Comparison of ENCODE assay signal across 13 cellular contexts in genomic region chr19:38841787-38842438, GRCh38. TPM values are rescaled to one million over a fixed set of nuclear protein-coding genes. Genes with fewer than 3 reads are reported as not detected.
DNase-seq lines count a peak whose midpoint lies in the region; ATAC-seq, FAIRE-seq and TF ChIP-seq lines count a peak whose summit lies in the region.
"Had no signal": no experiment of that assay in that cellular context is flagged by ENCODE, and none has a peak within 500 bp of the region (broad histone marks: within the 10 kb centered on the region; RNA-seq: fewer than 3 reads in every experiment).

No MANE protein-coding gene starts in this region.

- TF ChIP-seq POLR2A in adrenal gland (IDR thresholded peaks at IDR 0.05) (no peak), H54 (IDR thresholded peaks at IDR 0.05; ENCODE audit: low read depth, low read length) (no peak)

- no peaks in the 10 kb centered on the region for H3K27me3 ChIP-seq in H7 (ENCODE audit: control insufficient read depth, insufficient read depth, low read length)
- no peaks in the 10 kb centered on the region for H3K27me3 ChIP-seq in adrenal gland
- no peaks in the 10 kb centered on the region for H3K27me3 ChIP-seq in skeletal muscle tissue (ENCODE audit: control insufficient read depth in 3 of 3, insufficient read depth in 3 of 3, low read length in 3 of 3)
- H3K27me3 ChIP-seq: foreskin keratinocyte had no signal

- H3K4me3 ChIP-seq in H7 (ENCODE audit: insufficient read depth, low read depth, low read length) (no peak overlapping the region), adrenal gland (no peak overlapping the region), skeletal muscle tissue (ENCODE audit: low read length in 3 of 3) (peak overlapping the region in 1 of 3 donors; percentile 35)

- peaks cover 97% of the 10 kb centered on the region for H3K36me3 Mint-ChIP-seq in activated CD4-positive, alpha-beta T cell treated with anti-CD3 and anti-CD28 coated beads for 36 hours (ENCODE audit: low read depth)

- H3K4me1 ChIP-seq in adrenal gland (replicated peaks in 1 of 2) (peaks cover 24 to 73% of the 10 kb centered on the region in 2 donors), skeletal muscle tissue (ENCODE audit: control insufficient read depth in 3 of 3, insufficient read depth in 3 of 3, low read length in 3 of 3) (peaks cover 68 to 92% (median 86%) of the 10 kb centered on the region in 3 donors)

- H3K9me3 ChIP-seq in adrenal gland (replicated peaks in 1 of 3) (no peaks in the 10 kb centered on the region), skeletal muscle tissue (ENCODE audit: control insufficient read depth in 3 of 3, low read length in 3 of 3) (no peaks in the 10 kb centered on the region)

- peak overlapping the region; percentile 98 for H3K27ac Mint-ChIP-seq in activated CD4-positive, alpha-beta T cell treated with anti-CD3 and anti-CD28 coated beads for 36 hours

- POLR2A ChIA-PET in activated CD4-positive, alpha-beta T cell treated with anti-CD3 and anti-CD28 coated beads for 36 hours (lab: Charles Lee), result interaction anchor here (0.5 to 1.4 kb wide), 11 partner anchors 8 to 589 kb away, joined by 3 to 17 read pairs (median 4); partner anchors contain the start of genes ECH1 and NFKBIB

- H3K27ac ChIP-seq in adrenal gland (peak overlapping the region in 3 of 5 donors; percentile 69 to 86 (median 79)), skeletal muscle tissue (ENCODE audit: low read depth, low read length) (peak overlapping the region; percentile 92)
- H3K27ac ChIP-seq: foreskin keratinocyte had no signal

- 79 to 83% (median 80%) methylated on average over 19 of the region's 19 CpGs for WGBS in adrenal gland, 4 donors

- H3K9ac ChIP-seq in skeletal muscle tissue (ENCODE audit: low read depth in 1 of 3, low read length in 3 of 3), result peak overlapping the region in 1 of 3 donors; percentile 40

- peaks cover 86% of the 10 kb centered on the region for H3K4me1 Mint-ChIP-seq in activated CD4-positive, alpha-beta T cell treated with anti-CD3 and anti-CD28 coated beads for 36 hours

- no peaks in the 10 kb centered on the region for H3K9me3 Mint-ChIP-seq in activated CD4-positive, alpha-beta T cell treated with anti-CD3 and anti-CD28 coated beads for 36 hours (ENCODE audit: low read depth)

- H3K4me3 Mint-ChIP-seq in activated CD4-positive, alpha-beta T cell treated with anti-CD3 and anti-CD28 coated beads for 36 hours, result peak overlapping the region; percentile 65

- no peak for TF ChIP-seq CTCF in adrenal gland (IDR thresholded peaks at IDR 0.05)

- no peak for FAIRE-seq in H54 (lab: Jason Lieb, UNC)
- FAIRE-seq: bronchial epithelial cell had no signal

- intact Hi-C loops in activated CD4-positive, alpha-beta T cell treated with anti-CD3 and anti-CD28 coated beads for 36 hours (cut with DNase I, micrococcal nuclease), result loop anchor here in 1 of 2 experiments (5.0 kb wide), 1 partner anchor 110 kb away; no protein-coding TSS in a partner anchor
- intact Hi-C loops in adrenal gland (cut with DNase I), result loop anchor here in 1 of 2 donors (10.0 kb wide), 1 partner anchor 107 kb away; no protein-coding TSS in a partner anchor

- CTCF ChIA-PET in activated CD4-positive, alpha-beta T cell treated with anti-CD3 and anti-CD28 coated beads for 36 hours (lab: Charles Lee), result interaction anchor here (0.7 to 1.2 kb wide), 4 partner anchors 10 to 109 kb away, joined by 3 to 5 read pairs (median 4); partner anchors contain the start of gene ECH1

- no peaks in the 10 kb centered on the region for H3K27me3 Mint-ChIP-seq in activated CD4-positive, alpha-beta T cell treated with anti-CD3 and anti-CD28 coated beads for 36 hours

- H3K36me3 ChIP-seq in H7 (replicated peaks; ENCODE audit: control insufficient read depth, insufficient read depth, low read length) (peaks cover 90% of the 10 kb centered on the region), adrenal gland (replicated peaks in 1 of 2) (peaks cover 0 to 100% of the 10 kb centered on the region in 2 donors), skeletal muscle tissue (ENCODE audit: control insufficient read depth in 3 of 3, insufficient read depth in 3 of 3, low read length in 3 of 3) (peaks cover 90 to 94% (median 90%) of the 10 kb centered on the region in 3 donors)

- peak; percentile 17 for DNase-seq in H7
- peak; percentile 67 for DNase-seq in activated CD4-positive, alpha-beta T cell treated with anti-CD3 and anti-CD28 coated beads for 36 hours
- no peak for DNase-seq in adrenal gland
- DNase-seq in NCI-H748 (lab: John Stamatoyannopoulos, UW; ENCODE audit: unreplicated experiment), result no peak
- DNase-seq in AG08396 (ENCODE audit: low spot score), result no peak
- DNase-seq in H54 (ENCODE audit: insufficient read length, low spot score), result no peak
- DNase-seq: foreskin keratinocyte, GDM1, NCI-H526 treated with DMSO at 0.1 percent for 48 hours had no signal

- ATAC-seq in activated CD4-positive, alpha-beta T cell treated with anti-CD3 and anti-CD28 coated beads for 36 hours, result no peak
- no peak for ATAC-seq in HG03135 (IDR thresholded peaks at IDR 0.05; ENCODE audit: unreplicated experiment)
- ATAC-seq: foreskin keratinocyte had no signal

RNA-seq across cellular contexts. Expression of gene HNRNPL, which starts 7.9 kb away (rescaled TPM):
- 454 and 591 TPM in 2 replicates for total RNA-seq in H7 (2014; rRNA removed; shearing (Covaris generic))
- total RNA-seq in activated CD4-positive, alpha-beta T cell treated with anti-CD3 and anti-CD28 coated beads for 36 hours, result 100 to 1,000 TPM; 714 to 722 TPM
- total RNA-seq in adrenal gland, result 100 to 1,000 TPM; 133 to 295 (median 191) TPM
- 100 to 1,000 TPM; 195 to 241 (median 220) TPM for polyA plus RNA-seq in adrenal gland
- total RNA-seq in skeletal muscle tissue, result 195 TPM

RNA-seq across cellular contexts. Expression of gene ECH1, which starts 10.3 kb away (rescaled TPM):
- total RNA-seq in H7 (2014; rRNA removed; shearing (Covaris generic)), result 97.6 and 109 TPM in 2 replicates
- 100 to 1,000 TPM; 114 to 154 TPM for total RNA-seq in activated CD4-positive, alpha-beta T cell treated with anti-CD3 and anti-CD28 coated beads for 36 hours
- 100 to 1,000 TPM; 164 to 570 (median 444) TPM for total RNA-seq in adrenal gland
- polyA plus RNA-seq in adrenal gland, result 100 to 1,000 TPM; 308 to 701 (median 481) TPM
- total RNA-seq in skeletal muscle tissue, result 36.5 TPM

RNA-seq across cellular contexts. Expression of gene LGALS4, which starts 29.2 kb away (rescaled TPM):
- not detected in 2 replicates for total RNA-seq in H7 (2014; rRNA removed; shearing (Covaris generic))
- 1 to 10 TPM in 1 of 2 experiments, under 1 TPM in 1; 0.59 to 1.1 TPM for total RNA-seq in activated CD4-positive, alpha-beta T cell treated with anti-CD3 and anti-CD28 coated beads for 36 hours
- 1 to 10 TPM in 2 of 8 donors, under 1 TPM in 1, not detected in 5; 0.30 to 3.1 (median 1.9) TPM for total RNA-seq in adrenal gland
- polyA plus RNA-seq in adrenal gland, result 1 to 10 TPM in 2 of 3 donors, under 1 TPM in 1; 0.64 to 4.5 (median 1.5) TPM
- total RNA-seq in skeletal muscle tissue, result not detected
- total RNA-seq: foreskin keratinocyte had no signal

RNA-seq across cellular contexts. Expression of gene RINL, which starts 36.2 kb away (rescaled TPM):
- 34.0 and 40.5 TPM in 2 replicates for total RNA-seq in H7 (2014; rRNA removed; shearing (Covaris generic))
- 10 to 100 TPM; 85.8 to 90.3 TPM for total RNA-seq in activated CD4-positive, alpha-beta T cell treated with anti-CD3 and anti-CD28 coated beads for 36 hours
- total RNA-seq in adrenal gland, result 10 to 100 TPM in 1 of 8 donors, 1 to 10 TPM in 6, under 1 TPM in 1; 0.54 to 11.4 (median 4.8) TPM
- 10 to 100 TPM in 1 of 3 donors, 1 to 10 TPM in 2; 5.6 to 24.1 (median 7.1) TPM for polyA plus RNA-seq in adrenal gland
- 3.7 TPM for total RNA-seq in skeletal muscle tissue

RNA-seq across cellular contexts. Expression of gene LGALS7B, which starts 52.9 kb away (rescaled TPM):
- total RNA-seq in H7 (2014; rRNA removed; shearing (Covaris generic)), result not detected in 2 replicates
- not detected for total RNA-seq in activated CD4-positive, alpha-beta T cell treated with anti-CD3 and anti-CD28 coated beads for 36 hours
- total RNA-seq in adrenal gland, result not detected
- 1 to 10 TPM in 1 of 3 donors, not detected in 2; 1.0 TPM for polyA plus RNA-seq in adrenal gland
- not detected for total RNA-seq in skeletal muscle tissue
- total RNA-seq: subcutaneous adipose tissue had no signal

Comparison
In these comparisons a context has a peak if more than half of its experiments do, and no peak if none do; other contexts are left out.
1. DNase-seq: peak in H7 (single experiment) and activated CD4-positive, alpha-beta T cell treated with anti-CD3 and anti-CD28 coated beads for 36 hours (single experiment); none in adrenal gland (0 of 7), NCI-H748 (single experiment), AG08396 (single experiment) and H54 (single experiment).